18 cellular contexts compared by ENCODE assay signal in the genomic region with DNA sequence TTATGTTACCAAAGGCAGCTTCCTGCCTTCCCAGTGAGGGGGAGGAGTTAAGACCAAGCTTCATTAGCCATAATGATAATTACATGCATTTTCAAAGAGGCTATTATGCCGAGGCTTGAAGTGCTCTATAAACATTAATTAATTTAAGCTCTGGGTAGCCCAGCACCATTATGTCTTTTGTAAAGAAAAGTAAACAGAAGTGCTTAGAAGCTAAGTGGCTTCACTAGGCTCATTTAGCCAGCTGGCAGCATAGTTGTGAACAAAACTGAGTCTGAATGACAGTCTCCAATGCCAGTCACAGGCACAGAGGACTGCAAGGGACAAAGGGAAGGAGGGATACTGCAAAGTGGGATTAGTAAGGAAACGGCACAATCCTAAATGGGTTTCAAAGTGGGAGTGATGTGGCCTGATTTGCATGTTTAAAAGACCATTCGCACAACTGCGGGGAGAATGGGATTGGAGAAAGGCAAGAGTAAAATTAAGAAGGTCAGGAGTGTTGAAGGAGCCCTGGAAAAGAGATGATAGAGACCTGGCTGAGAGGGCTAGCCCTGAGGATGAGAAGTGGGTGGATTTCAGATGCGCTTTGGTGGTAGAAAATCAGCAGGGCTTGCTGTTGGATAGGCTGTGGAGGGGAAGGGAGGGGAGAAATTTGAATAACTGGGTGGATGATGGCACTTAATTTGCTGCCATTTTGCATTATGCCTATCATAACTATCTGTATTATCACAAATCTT. TPM values are rescaled to one million over a fixed set of nuclear protein-coding genes. Genes with fewer than 3 reads are reported as not detected.
DNase-seq lines count a peak whose midpoint lies in the region; TF ChIP-seq lines count a peak whose summit lies in the region.
"Had no signal": no experiment of that assay in that cellular context is flagged by ENCODE, and none has a peak within 500 bp of the region (broad histone marks: within the 10 kb centered on the region; RNA-seq: fewer than 3 reads in every experiment).

No MANE protein-coding gene starts in this region.

- no peak overlapping the region for H3K56ac ChIP-seq in H9 (ENCODE audit: insufficient read length, low read depth, low read length)
- H3K56ac ChIP-seq in mesendoderm (ENCODE audit: low read length): no peak overlapping the region

- no peak overlapping the region for H4K91ac ChIP-seq in H9 (ENCODE audit: insufficient read length, low read depth, low read length)

- H2AK5ac ChIP-seq in H9 (ENCODE audit: insufficient read length, low read length) (no peak overlapping the region), mesendoderm (ENCODE audit: low read length) (no peak overlapping the region)

- no peak overlapping the region for H3T11ph ChIP-seq in H9 (ENCODE audit: low read length)

- H3K4me3 Mint-ChIP-seq in H9: no peak overlapping the region
- H3K4me3 Mint-ChIP-seq: activated naive CD4-positive, alpha-beta T cell treated with anti-CD3 and anti-CD28 coated beads, Interleukin-2, amount 50 U/mL, for 24 hours; dendritic cell treated with granulocyte-macrophage colony-stimulating factor and Interleukin-4, amounts not matched to agents 40 ng/mL and 50 ng/mL, for 4 days had no signal

- H3K79me1 ChIP-seq in H9 (ENCODE audit: insufficient read depth, low read depth, low read length, poor library complexity, severe bottlenecking) (no peaks in the 10 kb centered on the region), mesendoderm (ENCODE audit: low read length) (no peaks in the 10 kb centered on the region)

- no peaks in the 10 kb centered on the region for H3K23me2 ChIP-seq in H9 (ENCODE audit: insufficient read length, low read depth, low read length, poor library complexity, severe bottlenecking)

- H3K18ac ChIP-seq in H9 (ENCODE audit: insufficient read length, low read depth, low read length): no peak overlapping the region
- H3K18ac ChIP-seq in mesendoderm (ENCODE audit: low read length): no peak overlapping the region

- no peak overlapping the region for H4K5ac ChIP-seq in H9 (ENCODE audit: insufficient read length, low read depth, low read length)
- H4K5ac ChIP-seq in mesendoderm (ENCODE audit: low read length): no peak overlapping the region

- peak overlapping the region in 1 of 3 experiments; percentile 88; a peak in 3 of 7 replicates for H3K27ac Mint-ChIP-seq in H9
- H3K27ac Mint-ChIP-seq: activated naive CD4-positive, alpha-beta T cell treated with anti-CD3 and anti-CD28 coated beads, Interleukin-2, amount 50 U/mL, for 24 hours; dendritic cell treated with granulocyte-macrophage colony-stimulating factor and Interleukin-4, amounts not matched to agents 40 ng/mL and 50 ng/mL, for 4 days had no signal

- H3K4ac ChIP-seq in H9 (ENCODE audit: low read depth, low read length): no peak overlapping the region
- H3K4ac ChIP-seq in mesendoderm (ENCODE audit: low read depth, low read length): no peak overlapping the region

- DNase-seq in H9 (peak; percentile 34), NCI-H1930 (lab: John Stamatoyannopoulos, UW) (peak; percentile 93 to 98), NCI-H69 (lab: John Stamatoyannopoulos, UW) (peak; percentile 100), mesendoderm (peak; percentile 18), NCI-H226 (no peak), foreskin melanocyte (no peak), activated gamma-delta T cell treated with Interleukin-2 at 50 U/mL for 16 hours (no peak)
- DNase-seq in activated naive CD4-positive, alpha-beta T cell treated with anti-CD3 and anti-CD28 coated beads, Interleukin-2, amount 50 U/mL, for 16 hours: no peak
- DNase-seq: activated CD4-positive, alpha-beta T cell treated with anti-CD3 and anti-CD28 coated beads for 4 hours; BE2C; body of pancreas; DND-41; kidney glomerular epithelial cell; stimulated activated CD4-positive, alpha-beta T cell treated with anti-CD3 and anti-CD28 coated beads, Interleukin-4, amount 100 ng/mL, for 24 hours; T-helper 9 cell; testis had no signal

- H2AFZ ChIP-seq in H9 (ENCODE audit: low read length): no peak overlapping the region

- H3K79me2 ChIP-seq in H9 (ENCODE audit: insufficient read depth, low read length) (no peaks in the 10 kb centered on the region), mesendoderm (ENCODE audit: control insufficient read depth, insufficient read depth, low read length) (no peaks in the 10 kb centered on the region)

- H4K20me1 ChIP-seq in H9 (ENCODE audit: control insufficient read depth, insufficient read depth, insufficient read length): no peaks in the 10 kb centered on the region

- H3K27ac ChIP-seq in H9 (ENCODE audit: insufficient read length, low read depth, low read length) (no peak overlapping the region), mesendoderm (ENCODE audit: low read depth, low read length) (no peak overlapping the region)
- H3K27ac ChIP-seq: body of pancreas, testis had no signal

- no peak overlapping the region for H2BK5ac ChIP-seq in H9 (ENCODE audit: insufficient read length, low read length)
- H2BK5ac ChIP-seq in mesendoderm (ENCODE audit: low read length): no peak overlapping the region

- no peak overlapping the region for H4K8ac ChIP-seq in H9 (replicated peaks; ENCODE audit: insufficient read length, low read depth, low read length)
- no peak overlapping the region for H4K8ac ChIP-seq in mesendoderm (ENCODE audit: low read depth, low read length)

- H3K9me3 Mint-ChIP-seq in H9: no peaks in the 10 kb centered on the region
- H3K9me3 Mint-ChIP-seq: activated naive CD4-positive, alpha-beta T cell treated with anti-CD3 and anti-CD28 coated beads, Interleukin-2, amount 50 U/mL, for 24 hours had no signal

- H3K4me2 ChIP-seq in H9 (ENCODE audit: insufficient read depth, insufficient read length, low read length) (no peak overlapping the region), mesendoderm (ENCODE audit: low read length) (no peak overlapping the region)

- no peak for TF ChIP-seq CTCF in H9 (conservative IDR thresholded peaks at IDR 0.05)

- H3K23ac ChIP-seq in H9 (ENCODE audit: insufficient read length, low read depth, low read length): no peak overlapping the region
- no peak overlapping the region for H3K23ac ChIP-seq in mesendoderm (ENCODE audit: low read length)

- H2BK20ac ChIP-seq in H9 (ENCODE audit: low read depth, low read length, poor library complexity, severe bottlenecking): no peak overlapping the region

- H3K9me3 ChIP-seq in H9 (ENCODE audit: control insufficient read depth, low read depth, low read length): no peaks in the 10 kb centered on the region
- H3K9me3 ChIP-seq: BE2C, body of pancreas, testis had no signal

- no peaks in the 10 kb centered on the region for H3K36me3 ChIP-seq in mesendoderm (ENCODE audit: control insufficient read depth, insufficient read depth, low read length)
- H3K36me3 ChIP-seq: BE2C had no signal

- H3K27me3 Mint-ChIP-seq in H9 (ENCODE audit: low read depth): peaks cover 3% of the 10 kb centered on the region
- H3K27me3 Mint-ChIP-seq: dendritic cell treated with granulocyte-macrophage colony-stimulating factor and Interleukin-4, amounts not matched to agents 40 ng/mL and 50 ng/mL, for 4 days had no signal

- H2BK120ac ChIP-seq in H9 (ENCODE audit: low read depth, low read length, poor library complexity, severe bottlenecking) (no peak overlapping the region), mesendoderm (ENCODE audit: low read depth, low read length) (no peak overlapping the region)

- WGBS in H9 (ENCODE audit: extremely low coverage, insufficient read length, low lambda C conversion rate): no CpG with 5 or more reads among the region's 5 CpGs
- WGBS in mesendoderm (ENCODE audit: extremely low coverage, insufficient coverage, low lambda C conversion rate): no CpG with 5 or more reads among the region's 5 CpGs

- no peaks in the 10 kb centered on the region for H3K27me3 ChIP-seq in H9 (ENCODE audit: insufficient read depth, low read length)
- no peaks in the 10 kb centered on the region for H3K27me3 ChIP-seq in mesendoderm (ENCODE audit: insufficient read depth, low read length, poor library complexity)
- H3K27me3 ChIP-seq: body of pancreas, testis had no signal

- peaks cover 18 to 24% of the 10 kb centered on the region in 2 experiments for H3K4me1 Mint-ChIP-seq in H9

- no peak overlapping the region for H3K9ac ChIP-seq in H9 (ENCODE audit: extremely low read depth, insufficient read length, low read length)
- no peak overlapping the region for H3K9ac ChIP-seq in mesendoderm (ENCODE audit: low read length)

- peaks cover 10% of the 10 kb centered on the region for H3K4me1 ChIP-seq in H9 (ENCODE audit: insufficient read depth, low read length)
- peaks cover 4% of the 10 kb centered on the region for H3K4me1 ChIP-seq in mesendoderm (ENCODE audit: control insufficient read depth, low read depth, low read length)
- H3K4me1 ChIP-seq: BE2C, body of pancreas, testis had no signal

- H3K14ac ChIP-seq in H9 (ENCODE audit: insufficient read depth, low read length): no peak overlapping the region

- H2BK15ac ChIP-seq in H9 (ENCODE audit: low read depth, low read length) (no peak overlapping the region), mesendoderm (replicated peaks; ENCODE audit: low read depth) (no peak overlapping the region)

- H3K4me3 ChIP-seq in mesendoderm (ENCODE audit: low read length): no peak overlapping the region
- H3K4me3 ChIP-seq: body of pancreas, testis had no signal

- no peaks in the 10 kb centered on the region for H3K36me3 Mint-ChIP-seq in H9 (ENCODE audit: insufficient read depth in 1 of 3, low read depth in 3 of 3)
- H3K36me3 Mint-ChIP-seq: activated naive CD4-positive, alpha-beta T cell treated with anti-CD3 and anti-CD28 coated beads, Interleukin-2, amount 50 U/mL, for 24 hours had no signal

- H2BK12ac ChIP-seq in H9 (ENCODE audit: insufficient read length, low read depth, low read length): no peak overlapping the region

RNA-seq across cellular contexts. Expression of a gene that starts 20.1 kb away (rescaled TPM):
- 0.20 and 0.24 TPM in 2 replicates for total RNA-seq in H9 (2021)
- polyA plus RNA-seq in mesendoderm (2013, experiment 1 of 2): 0.25 TPM
- polyA plus RNA-seq in mesendoderm (2013, experiment 2 of 2): 0.20 TPM

Comparison
In these comparisons a context has a peak if more than half of its experiments do, and no peak if none do; other contexts are left out.
1. DNase-seq: peak in H9 (single experiment), NCI-H1930 (2 of 2), NCI-H69 (single experiment) and mesendoderm (single experiment); none in NCI-H226 (single experiment), activated naive CD4-positive, alpha-beta T cell treated with anti-CD3 and anti-CD28 coated beads, Interleukin-2, amount 50 U/mL, for 16 hours (single experiment), foreskin melanocyte (single experiment) and activated gamma-delta T cell treated with Interleukin-2 at 50 U/mL for 16 hours (single experiment).